23 cellular contexts compared by ENCODE assay signal in the genomic region with DNA sequence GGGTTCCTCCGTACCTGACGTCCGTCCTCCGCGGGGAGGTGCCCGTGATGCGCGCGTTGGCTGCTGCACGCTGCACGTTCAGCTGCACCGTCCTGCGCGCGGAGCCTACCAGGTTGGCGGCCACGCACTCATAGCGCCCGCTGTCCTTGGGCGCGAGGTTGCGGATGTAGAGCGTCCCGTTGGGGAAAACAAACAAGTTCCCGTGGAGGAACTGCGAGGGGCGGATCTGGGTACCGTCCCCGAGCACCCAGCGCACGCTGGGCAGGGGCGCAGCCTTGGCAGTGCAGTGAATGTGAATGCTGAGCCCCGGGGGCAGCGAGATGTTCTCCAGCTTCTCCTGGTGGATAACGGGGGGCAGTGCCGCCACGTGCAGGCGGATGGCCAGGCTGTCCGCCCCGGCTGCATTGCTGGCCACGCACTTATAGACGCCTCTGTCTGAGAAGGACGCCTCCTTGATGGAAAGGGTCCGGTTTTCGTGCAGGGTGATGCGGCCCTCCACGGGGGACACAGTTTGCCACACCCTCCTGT. TPM values are rescaled to one million over a fixed set of nuclear protein-coding genes. Genes with fewer than 3 reads are reported as not detected.
"Had no signal": no experiment of that assay in that cellular context is flagged by ENCODE, and none has a peak within 500 bp of the region (broad histone marks: within the 10 kb centered on the region; RNA-seq: fewer than 3 reads in every experiment).

No MANE protein-coding gene starts in this region.

- ATAC-seq: foreskin keratinocyte, gastroesophageal sphincter, heart left ventricle, left lung, left ventricle myocardium superior, lower lobe of right lung, mucosa of descending colon had no signal

- H3K4me2 ChIP-seq: hepatocyte had no signal

- H3K27ac ChIP-seq: coronary artery, dorsolateral prefrontal cortex, esophagus muscularis mucosa, foreskin keratinocyte, gastroesophageal sphincter, heart left ventricle, hepatocyte, left lung, lower lobe of right lung had no signal

- H3K4me1 Mint-ChIP-seq: immature natural killer cell, mesothelial cell of epicardium, naive B cell had no signal

- H3K4me1 ChIP-seq: esophagus muscularis mucosa, foreskin keratinocyte, gastroesophageal sphincter, heart left ventricle, left lung, lower lobe of right lung had no signal

- H3K9me3 ChIP-seq: gastroesophageal sphincter, left lung, lower lobe of right lung, mucosa of descending colon had no signal

- H3K27ac Mint-ChIP-seq: immature natural killer cell, mesothelial cell of epicardium, naive B cell had no signal

- H3K36me3 ChIP-seq: esophagus muscularis mucosa, gastroesophageal sphincter, left lung, lower lobe of right lung had no signal

- H3K4me3 ChIP-seq: coronary artery, dorsolateral prefrontal cortex, esophagus muscularis mucosa, gastroesophageal sphincter, heart left ventricle, hepatocyte, left lung, lower lobe of right lung, mucosa of descending colon had no signal

- H3K36me3 Mint-ChIP-seq: immature natural killer cell, naive B cell had no signal

- H3K27me3 Mint-ChIP-seq: naive B cell had no signal

- H3K4me3 Mint-ChIP-seq: immature natural killer cell, mesothelial cell of epicardium, naive B cell had no signal

- H2AFZ ChIP-seq: hepatocyte had no signal

- H3K27me3 ChIP-seq: esophagus muscularis mucosa, foreskin keratinocyte, gastroesophageal sphincter, heart left ventricle, hepatocyte, left lung had no signal

- DNase-seq: dermis blood vessel endothelial cell; dorsolateral prefrontal cortex; effector CD4-positive, alpha-beta T cell; effector memory CD4-positive, alpha-beta T cell; foreskin keratinocyte; heart left ventricle; hypothalamus; immature natural killer cell; islet precursor cell; kidney; kidney glomerular epithelial cell; left lung; left ventricle myocardium superior; lower lobe of right lung; mesenchymal stem cell; mucosa of descending colon; naive B cell had no signal

RNA-seq across cellular contexts. Expression of gene MXRA5, which starts 29.2 kb away (rescaled TPM):
- total RNA-seq: endothelial cell of umbilical vein had no signal
- polyA plus RNA-seq: endothelial cell of umbilical vein, immature natural killer cell had no signal
